ENCODE assay signal across 1 cellular context in genomic region chr13:24192036-24192810, GRCh38.
TF ChIP-seq lines count a peak whose summit lies in the region.

No MANE protein-coding gene starts in this region.

TF ChIP-seq in endothelial cell of umbilical vein, 7 proteins besides CTCF, POLR2A, EP300 and RAD21:
- no peak for TF ChIP-seq EZH2 (IDR thresholded peaks at IDR 0.05; ENCODE audit: borderline replicate concordance, low read depth, low read length, severe bottlenecking)
- no peak for TF ChIP-seq MYC (IDR thresholded peaks at IDR 0.05; ENCODE audit: low read depth, low read length)
- no peak for TF ChIP-seq GATA2 (IDR thresholded peaks at IDR 0.05; ENCODE audit: insufficient read depth, insufficient read length, low read depth, low read length)
- TF ChIP-seq JUN (IDR thresholded peaks at IDR 0.05; ENCODE audit: borderline replicate concordance, insufficient read depth, insufficient read length, low read depth), result no peak
- TF ChIP-seq MAX (IDR thresholded peaks at IDR 0.05; ENCODE audit: insufficient read depth, insufficient read length), result no peak
- no peak for TF ChIP-seq POLR2AphosphoS5 (IDR thresholded peaks at IDR 0.05; ENCODE audit: insufficient read depth, low read depth, low read length)
- no peak for TF ChIP-seq FOS (IDR thresholded peaks at IDR 0.05; ENCODE audit: borderline replicate concordance, insufficient read depth, low read length)
